In the genomic region with DNA sequence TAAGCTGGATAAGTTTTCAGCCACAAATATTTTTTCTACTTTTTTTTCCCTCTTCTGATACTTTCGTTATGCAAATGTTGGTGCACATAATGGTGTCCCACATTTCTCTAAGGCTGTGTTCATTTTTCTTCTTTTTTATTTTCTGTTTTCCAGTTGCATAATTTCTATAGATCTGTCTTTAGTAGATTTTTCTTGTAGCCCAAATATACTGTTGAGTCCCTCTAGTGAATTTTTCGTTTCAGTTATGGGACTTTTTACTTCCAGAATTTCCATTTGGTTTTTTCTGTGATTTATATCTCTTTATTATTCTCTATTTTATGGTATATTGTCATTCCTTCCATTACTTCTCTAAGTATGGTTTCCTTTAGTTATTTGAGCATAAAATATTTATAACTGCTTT, we compare ENCODE assay signal across 24 cellular contexts.
"Had no signal": no experiment of that assay in that cellular context is flagged by ENCODE, and none has a peak within 500 bp of the region (broad histone marks: within the 10 kb centered on the region; RNA-seq: fewer than 3 reads in every experiment).

No MANE protein-coding gene starts in this region.

- H3K4me1 ChIP-seq: parathyroid adenoma, uterus had no signal

- H3K4me1 Mint-ChIP-seq: brain had no signal

- DNase-seq: activated CD4-positive, alpha-beta T cell treated with anti-CD3 and anti-CD28 coated beads for 1 hour; activated CD8-positive, alpha-beta memory T cell treated with anti-CD3 and anti-CD28 coated beads for 24 hours; activated naive CD4-positive, alpha-beta T cell; activated naive CD8-positive, alpha-beta T cell treated with anti-CD3 and anti-CD28 coated beads, Interleukin-2, amount 10 ng/mL, durations not matched to agents 7 days and 5 days; anterior cingulate cortex; caudate nucleus; effector memory CD8-positive, alpha-beta T cell; glutamatergic neuron; hippocampal formation; left cardiac atrium; mesendoderm; naive thymus-derived CD8-positive, alpha-beta T cell; stimulated activated CD8-positive, alpha-beta memory T cell treated with anti-CD3 and anti-CD28 coated beads, Interleukin-4, amount 100 ng/mL, for 48 hours; stimulated activated naive CD8-positive, alpha-beta T cell treated with anti-CD3 and anti-CD28 coated beads, Interleukin-15, Interleukin-2, amounts not matched to agents 100 U/mL and 50 U/mL, for 24 hours; substantia nigra; T-cell; T1000; uterus had no signal

- H3K27ac Mint-ChIP-seq: activated naive CD8-positive, alpha-beta T cell treated with anti-CD3 and anti-CD28 coated beads, Interleukin-2, amount 10 ng/mL, durations not matched to agents 7 days and 5 days; activated T-helper 1 cell treated with anti-CD3 and anti-CD28 coated beads, Interleukin-12 subunit alpha, Interleukin-12 subunit beta, Interleukin-2, Interleukin-4 antibody, amounts not matched to agents 30 ng/mL and 10 ng/mL and 1 ng/mL, durations not matched to agents 14 hours and 24 hours and 36 hours; brain; effector memory CD8-positive, alpha-beta T cell; T-cell had no signal

- H3K27me3 ChIP-seq: foreskin keratinocyte, tibial nerve, uterus had no signal

- H3K36me3 ChIP-seq: uterus had no signal

- H3K9me3 ChIP-seq: uterus had no signal

- H3K27ac ChIP-seq: foreskin keratinocyte, parathyroid adenoma, tibial nerve, uterus had no signal

- H3K27me3 Mint-ChIP-seq: activated naive CD8-positive, alpha-beta T cell treated with anti-CD3 and anti-CD28 coated beads, Interleukin-2, amount 10 ng/mL, durations not matched to agents 7 days and 5 days; brain; effector memory CD8-positive, alpha-beta T cell; naive thymus-derived CD8-positive, alpha-beta T cell; T-cell had no signal

- FAIRE-seq: islet of Langerhans had no signal

- H2AFZ ChIP-seq: parathyroid adenoma had no signal

- H3K4me3 ChIP-seq: tibial nerve, uterus had no signal

- ATAC-seq: effector memory CD8-positive, alpha-beta T cell; left cardiac atrium; naive thymus-derived CD8-positive, alpha-beta T cell; stimulated activated naive CD8-positive, alpha-beta T cell treated with anti-CD3 and anti-CD28 coated beads, Interleukin-15, Interleukin-2, amounts not matched to agents 100 U/mL and 50 U/mL, for 24 hours; T-cell had no signal

- H3K4me3 Mint-ChIP-seq: activated naive CD8-positive, alpha-beta T cell treated with anti-CD3 and anti-CD28 coated beads, Interleukin-2, amount 10 ng/mL, durations not matched to agents 7 days and 5 days; activated T-helper 1 cell treated with anti-CD3 and anti-CD28 coated beads, Interleukin-12 subunit alpha, Interleukin-12 subunit beta, Interleukin-2, Interleukin-4 antibody, amounts not matched to agents 30 ng/mL and 10 ng/mL and 1 ng/mL, durations not matched to agents 14 hours and 24 hours and 36 hours; brain; effector memory CD8-positive, alpha-beta T cell; naive thymus-derived CD8-positive, alpha-beta T cell; T-cell had no signal

- H3K9ac ChIP-seq: parathyroid adenoma had no signal

- H3K79me2 ChIP-seq: parathyroid adenoma had no signal
